ENCODE assay signal across 8 cellular contexts in the genomic region with DNA sequence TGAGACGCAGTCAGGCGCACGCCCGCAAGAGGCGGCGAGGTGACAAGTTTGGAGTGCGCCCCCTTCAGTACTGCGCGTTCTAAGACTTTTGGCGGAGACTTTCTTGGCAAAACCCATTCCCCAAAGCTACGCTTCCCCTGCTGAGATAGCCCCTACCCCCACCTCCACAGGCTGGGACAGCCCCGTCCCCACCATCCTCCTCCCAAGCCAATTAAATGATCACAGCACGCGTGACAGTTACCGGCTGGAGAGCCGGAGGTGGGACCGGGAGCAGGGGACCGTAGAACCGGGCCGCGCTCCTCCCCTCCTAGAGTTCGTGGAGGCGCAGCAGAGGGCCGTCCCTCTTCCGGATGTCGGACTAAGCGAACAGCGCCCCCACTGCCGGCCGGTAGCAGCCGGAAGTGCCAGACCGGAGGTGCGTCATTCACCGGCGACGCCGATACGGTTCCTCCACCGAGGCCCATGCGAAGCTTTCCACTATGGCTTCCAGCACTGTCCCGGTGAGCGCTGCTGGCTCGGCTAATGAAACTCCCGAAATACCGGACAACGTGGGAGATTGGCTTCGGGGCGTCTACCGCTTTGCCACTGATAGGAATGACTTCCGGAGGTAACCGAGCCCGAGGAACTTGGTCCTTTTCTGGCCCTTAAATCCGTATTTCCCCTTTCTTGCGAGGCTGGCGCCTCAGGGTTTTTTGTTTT. TPM values are rescaled to one million over a fixed set of nuclear protein-coding genes. Genes with fewer than 3 reads are reported as not detected.
DNase-seq lines count a peak whose midpoint lies in the region; ATAC-seq and TF ChIP-seq lines count a peak whose summit lies in the region.

TSS of gene TOMM6 (plus strand) at position 476 of the 699 bp plus-strand sequence. CDS start at position 480, 4 bp downstream.

- peaks cover 8% of the 10 kb centered on the region for H3K36me3 Mint-ChIP-seq in CD4-positive, CD25-positive, alpha-beta regulatory T cell

- peaks cover 6 to 26% (median 12%) of the 10 kb centered on the region in 4 donors for H3K4me1 Mint-ChIP-seq in CD4-positive, CD25-positive, alpha-beta regulatory T cell

- H3K27me3 ChIP-seq in CD4-positive, CD25-positive, alpha-beta regulatory T cell (ENCODE audit: control insufficient read depth, insufficient read depth, low read length) = no peaks in the 10 kb centered on the region

- H3K36me3 ChIP-seq in CD4-positive, CD25-positive, alpha-beta regulatory T cell (ENCODE audit: control insufficient read depth, insufficient read depth, low read length) = peaks cover 24% of the 10 kb centered on the region

- peaks cover 24% of the 10 kb centered on the region for H3K4me1 ChIP-seq in CD4-positive, CD25-positive, alpha-beta regulatory T cell (ENCODE audit: control insufficient read depth, insufficient read depth, low read length, poor library complexity, severe bottlenecking)

- no peaks in the 10 kb centered on the region for H3K9me3 Mint-ChIP-seq in CD4-positive, CD25-positive, alpha-beta regulatory T cell

- no peaks in the 10 kb centered on the region for H3K9me3 ChIP-seq in CD4-positive, CD25-positive, alpha-beta regulatory T cell (ENCODE audit: control insufficient read depth in 2 of 2, low read length in 2 of 2)

- WGBS in lower leg skin, 2 donors = 0 to 1% methylated on average over 36 to 47 of the region's 55 CpGs

- peak; percentile 92 to 96 (median 95) for DNase-seq in CD4-positive, CD25-positive, alpha-beta regulatory T cell
- DNase-seq in NCI-H748 treated with DMSO at 0.1 percent for 48 hours (lab: John Stamatoyannopoulos, UW) (peak; percentile 91), dermis blood vessel endothelial cell (peak; percentile 97), lower leg skin (ENCODE audit: low spot score in 2 of 2) (peak; percentile 93 to 99)
- DNase-seq in activated CD4-positive, alpha-beta T cell treated with anti-CD3 and anti-CD28 coated beads, Interleukin-2, amount 50 U/mL, for 4 hours = peak; percentile 93 to 94
- DNase-seq in stimulated activated CD4-positive, alpha-beta T cell treated with anti-CD3 and anti-CD28 coated beads, Interleukin-4, amount 100 ng/mL, for 48 hours (ENCODE audit: low read depth in 2 of 2) = peak; percentile 94

- peak; percentile 83 to 86 for ATAC-seq in CD4-positive, CD25-positive, alpha-beta regulatory T cell (ENCODE audit: low read depth in 2 of 2)
- ATAC-seq in GM19395 (IDR thresholded peaks at IDR 0.05; ENCODE audit: unreplicated experiment) (peak; percentile 83), HG03565 (IDR thresholded peaks at IDR 0.05; ENCODE audit: unreplicated experiment) (peak; percentile 71)

- peak within 1 kb of the TSS; percentile 97 to 99 (median 97) for H3K27ac Mint-ChIP-seq in CD4-positive, CD25-positive, alpha-beta regulatory T cell

- H3K27me3 Mint-ChIP-seq in CD4-positive, CD25-positive, alpha-beta regulatory T cell = peaks cover 13% of the 10 kb centered on the region

- peak in 1 of 3 donors; percentile 88 for TF ChIP-seq CTCF in lower leg skin (IDR thresholded peaks at IDR 0.05)

- peak within 1 kb of the TSS; percentile 98 for H3K4me3 ChIP-seq in CD4-positive, CD25-positive, alpha-beta regulatory T cell (ENCODE audit: low read depth, low read length)
- peak within 1 kb of the TSS; percentile 73 for H3K4me3 ChIP-seq in lower leg skin (ENCODE audit: low read depth, poor library complexity, severe bottlenecking)

- peak within 1 kb of the TSS; percentile 86 for H3K27ac ChIP-seq in CD4-positive, CD25-positive, alpha-beta regulatory T cell (ENCODE audit: insufficient read depth, low read length, poor library complexity, severe bottlenecking)

- intact Hi-C loops in lower leg skin (cut with DNase I; ENCODE audit: low total_unique reads) = loop anchor here (10.0 kb wide), 1 partner anchor 137 kb away; the partner anchor contains the start of genes BYSL and MED20

- peak in 1 of 2 donors; percentile 21 for TF ChIP-seq POLR2A in lower leg skin (IDR thresholded peaks at IDR 0.05)

- H3K4me3 Mint-ChIP-seq in CD4-positive, CD25-positive, alpha-beta regulatory T cell = peak within 1 kb of the TSS; percentile 96 to 97 (median 96)

RNA-seq across cellular contexts. Expression of gene TOMM6, which starts in this region (rescaled TPM):
- 102 TPM for total RNA-seq in CD4-positive, CD25-positive, alpha-beta regulatory T cell
- 100 to 1,000 TPM; 315 to 364 (median 362) TPM for polyA plus RNA-seq in CD4-positive, CD25-positive, alpha-beta regulatory T cell
- total RNA-seq in dermis blood vessel endothelial cell = 76.0 and 85.6 TPM in 2 replicates
- 100 to 1,000 TPM in 2 of 4 donors, 10 to 100 TPM in 2; 90.7 to 136 (median 100) TPM for total RNA-seq in lower leg skin

Comparison
In these comparisons a context has a peak if more than half of its experiments do, and no peak if none do; other contexts are left out.
1. Peak in every context shown above with its lines: DNase-seq, ATAC-seq, H3K4me3 ChIP-seq and H3K27ac ChIP-seq.